In the genomic region with DNA sequence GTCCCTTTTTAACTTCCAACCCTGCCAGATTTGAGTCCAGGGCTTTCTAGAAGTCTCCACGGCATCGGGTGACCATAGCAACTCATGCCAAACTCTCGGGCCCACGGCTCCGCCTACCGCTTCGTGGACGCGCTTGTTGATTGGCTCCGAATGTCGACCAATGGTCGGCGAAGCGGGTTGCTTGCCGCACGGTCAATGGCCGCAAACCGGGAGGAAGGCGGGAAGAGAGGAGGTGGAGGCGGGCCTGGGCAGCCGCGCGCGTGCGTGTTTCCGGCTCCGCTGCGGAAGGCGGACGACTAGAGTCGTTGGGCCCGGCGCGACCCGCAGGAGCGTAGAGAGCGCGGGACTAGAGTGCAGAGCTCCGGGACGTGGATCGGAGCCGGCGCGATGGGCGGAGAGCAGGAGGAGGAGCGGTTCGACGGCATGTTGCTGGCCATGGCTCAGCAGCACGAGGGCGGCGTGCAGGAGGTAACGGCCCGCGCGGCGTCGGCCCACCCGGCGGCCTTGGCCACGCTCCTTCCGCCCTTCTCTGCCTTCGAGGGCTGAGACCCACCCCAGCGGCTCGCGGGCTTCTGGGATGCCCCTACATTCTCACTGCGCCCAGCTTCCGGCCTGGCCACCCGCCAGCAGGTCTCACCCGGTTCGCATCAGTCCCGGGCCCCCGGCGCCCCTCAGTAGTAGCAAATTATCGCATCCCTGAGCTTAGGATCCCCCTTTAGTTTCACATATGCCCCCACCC, we compare ENCODE assay signal across 1 cellular context.
TF ChIP-seq lines count a peak whose summit lies in the region.

A gene (plus strand): TSS at position 282 of the 739 bp plus-strand sequence. CDS start 106 bp downstream, at position 388.

TF ChIP-seq in HEK293, 187 proteins besides CTCF, POLR2A, EP300 and RAD21 (continued from another document):
- TF ChIP-seq, protein P1, sequence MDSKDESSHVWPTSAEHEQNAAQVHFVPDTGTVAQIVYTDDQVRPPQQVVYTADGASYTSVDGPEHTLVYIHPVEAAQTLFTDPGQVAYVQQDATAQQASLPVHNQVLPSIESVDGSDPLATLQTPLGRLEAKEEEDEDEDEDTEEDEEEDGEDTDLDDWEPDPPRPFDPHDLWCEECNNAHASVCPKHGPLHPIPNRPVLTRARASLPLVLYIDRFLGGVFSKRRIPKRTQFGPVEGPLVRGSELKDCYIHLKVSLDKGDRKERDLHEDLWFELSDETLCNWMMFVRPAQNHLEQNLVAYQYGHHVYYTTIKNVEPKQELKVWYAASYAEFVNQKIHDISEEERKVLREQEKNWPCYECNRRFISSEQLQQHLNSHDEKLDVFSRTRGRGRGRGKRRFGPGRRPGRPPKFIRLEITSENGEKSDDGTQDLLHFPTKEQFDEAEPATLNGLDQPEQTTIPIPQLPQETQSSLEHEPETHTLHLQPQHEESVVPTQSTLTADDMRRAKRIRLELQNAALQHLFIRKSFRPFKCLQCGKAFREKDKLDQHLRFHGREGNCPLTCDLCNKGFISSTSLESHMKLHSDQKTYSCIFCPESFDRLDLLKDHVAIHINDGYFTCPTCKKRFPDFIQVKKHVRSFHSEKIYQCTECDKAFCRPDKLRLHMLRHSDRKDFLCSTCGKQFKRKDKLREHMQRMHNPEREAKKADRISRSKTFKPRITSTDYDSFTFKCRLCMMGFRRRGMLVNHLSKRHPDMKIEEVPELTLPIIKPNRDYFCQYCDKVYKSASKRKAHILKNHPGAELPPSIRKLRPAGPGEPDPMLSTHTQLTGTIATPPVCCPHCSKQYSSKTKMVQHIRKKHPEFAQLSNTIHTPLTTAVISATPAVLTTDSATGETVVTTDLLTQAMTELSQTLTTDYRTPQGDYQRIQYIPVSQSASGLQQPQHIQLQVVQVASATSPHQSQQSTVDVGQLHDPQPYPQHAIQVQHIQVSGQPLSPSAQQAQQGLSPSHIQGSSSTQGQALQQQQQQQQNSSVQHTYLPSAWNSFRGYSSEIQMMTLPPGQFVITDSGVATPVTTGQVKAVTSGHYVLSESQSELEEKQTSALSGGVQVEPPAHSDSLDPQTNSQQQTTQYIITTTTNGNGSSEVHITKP (tag by site-specific recombination; IDR thresholded peaks at IDR 0.05), result peak; percentile 48
- TF ChIP-seq ZNF629 (tag by site-specific recombination; IDR thresholded peaks at IDR 0.05) (peak; percentile 49; the same call in 1 of the 2 replicates), ZNF239 (tag by site-specific recombination; IDR thresholded peaks at IDR 0.05) (no peak), ZNF785 (tag by site-specific recombination; IDR thresholded peaks at IDR 0.05) (0 out of 2 replicates have a peak, but pooled peaks have one; percentile 45), ZBTB7A (tag by site-specific recombination; IDR thresholded peaks at IDR 0.05; ENCODE audit: low read depth) (0 out of 2 replicates have a peak, but pooled peaks have one; percentile 61), YY1 (tag by site-specific recombination; IDR thresholded peaks at IDR 0.05) (peak; percentile 37; the same call in 1 of the 2 replicates), REPIN1 (tag by site-specific recombination; IDR thresholded peaks at IDR 0.05; ENCODE audit: low read depth) (peak; percentile 40; the same call in 1 of the 2 replicates), ZNF561 (tag by site-specific recombination; IDR thresholded peaks at IDR 0.05; ENCODE audit: borderline replicate concordance) (peak; percentile 26; the same call in 1 of the 2 replicates), RBAK (tag by site-specific recombination; IDR thresholded peaks at IDR 0.05) (no peak), ZNF19 (tag by site-specific recombination; IDR thresholded peaks at IDR 0.05; ENCODE audit: low read depth) (no peak)
- TF ChIP-seq, protein P2, sequence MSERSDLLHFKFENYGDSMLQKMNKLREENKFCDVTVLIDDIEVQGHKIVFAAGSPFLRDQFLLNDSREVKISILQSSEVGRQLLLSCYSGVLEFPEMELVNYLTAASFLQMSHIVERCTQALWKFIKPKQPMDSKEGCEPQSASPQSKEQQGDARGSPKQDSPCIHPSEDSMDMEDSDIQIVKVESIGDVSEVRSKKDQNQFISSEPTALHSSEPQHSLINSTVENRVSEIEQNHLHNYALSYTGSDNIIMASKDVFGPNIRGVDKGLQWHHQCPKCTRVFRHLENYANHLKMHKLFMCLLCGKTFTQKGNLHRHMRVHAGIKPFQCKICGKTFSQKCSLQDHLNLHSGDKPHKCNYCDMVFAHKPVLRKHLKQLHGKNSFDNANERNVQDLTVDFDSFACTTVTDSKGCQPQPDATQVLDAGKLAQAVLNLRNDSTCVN (tag by site-specific recombination; optimal IDR thresholded peaks at IDR 0.05), result peak; percentile 99
- TF ChIP-seq, protein P3, sequence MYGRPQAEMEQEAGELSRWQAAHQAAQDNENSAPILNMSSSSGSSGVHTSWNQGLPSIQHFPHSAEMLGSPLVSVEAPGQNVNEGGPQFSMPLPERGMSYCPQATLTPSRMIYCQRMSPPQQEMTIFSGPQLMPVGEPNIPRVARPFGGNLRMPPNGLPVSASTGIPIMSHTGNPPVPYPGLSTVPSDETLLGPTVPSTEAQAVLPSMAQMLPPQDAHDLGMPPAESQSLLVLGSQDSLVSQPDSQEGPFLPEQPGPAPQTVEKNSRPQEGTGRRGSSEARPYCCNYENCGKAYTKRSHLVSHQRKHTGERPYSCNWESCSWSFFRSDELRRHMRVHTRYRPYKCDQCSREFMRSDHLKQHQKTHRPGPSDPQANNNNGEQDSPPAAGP (tag by site-specific recombination; IDR thresholded peaks at IDR 0.05), result peak; percentile 77; the same call in 1 of the 2 replicates
